Comparison of ENCODE assay signal across 17 cellular contexts in genomic region chr12:130862161-130862560, GRCh38. TPM values are rescaled to one million over a fixed set of nuclear protein-coding genes. Genes with fewer than 3 reads are reported as not detected.
DNase-seq lines count a peak whose midpoint lies in the region; ATAC-seq and TF ChIP-seq lines count a peak whose summit lies in the region.
"Had no signal": no experiment of that assay in that cellular context is flagged by ENCODE, and none has a peak within 500 bp of the region (broad histone marks: within the 10 kb centered on the region; RNA-seq: fewer than 3 reads in every experiment).

No MANE protein-coding gene starts in this region.

- H3K56ac ChIP-seq in H9 (ENCODE audit: insufficient read length, low read depth, low read length) = no peak overlapping the region

- H4K91ac ChIP-seq in H9 (ENCODE audit: insufficient read length, low read depth, low read length) = no peak overlapping the region

- H3K9ac ChIP-seq in H9 (ENCODE audit: extremely low read depth, insufficient read length, low read length) = no peak overlapping the region
- H3K9ac ChIP-seq in endodermal cell (ENCODE audit: extremely low read depth, low read length, poor library complexity, severe bottlenecking) = no peak overlapping the region

- no peaks in the 10 kb centered on the region for H3K23me2 ChIP-seq in H9 (ENCODE audit: insufficient read length, low read depth, low read length, poor library complexity, severe bottlenecking)

- H2AFZ ChIP-seq in H9 (ENCODE audit: low read length) = no peak overlapping the region

- H3K27me3 Mint-ChIP-seq in H9 (ENCODE audit: low read depth) = no peaks in the 10 kb centered on the region; the same call in 1 of the 2 replicates
- no peaks in the 10 kb centered on the region for H3K27me3 Mint-ChIP-seq in endodermal cell (ENCODE audit: insufficient read depth)
- H3K27me3 Mint-ChIP-seq: CD4-positive, alpha-beta T cell had no signal

- H3K9me3 Mint-ChIP-seq in H9 (peaks cover 7 to 17% of the 10 kb centered on the region in 2 experiments), endodermal cell (peaks cover 13% of the 10 kb centered on the region)

- H2BK15ac ChIP-seq in H9 (ENCODE audit: low read depth, low read length) = no peak overlapping the region

- TF ChIP-seq EP300 in sigmoid colon (IDR thresholded peaks at IDR 0.05) = no peak

- H3K27ac ChIP-seq in H9 (ENCODE audit: insufficient read length, low read depth, low read length) (no peak overlapping the region), endodermal cell (ENCODE audit: low read depth, low read length) (no peak overlapping the region), sigmoid colon (no peak overlapping the region), left lung (no peak overlapping the region)
- H3K27ac ChIP-seq: C4-2B had no signal

- H3K36me3 Mint-ChIP-seq in H9 (ENCODE audit: insufficient read depth in 1 of 3, low read depth in 3 of 3) (peaks cover 1 to 14% (median 7%) of the 10 kb centered on the region in 3 experiments; a peak in 6 of 7 replicates), endodermal cell (ENCODE audit: low read depth) (no peaks in the 10 kb centered on the region)
- H3K36me3 Mint-ChIP-seq: IgD-negative memory B cell had no signal

- no CpG with 5 or more reads among the region's 4 CpGs for WGBS in H9 (ENCODE audit: extremely low coverage, insufficient read length, low lambda C conversion rate)
- WGBS in endodermal cell (ENCODE audit: insufficient coverage in 1 of 2, insufficient read length in 1 of 2), 2 experiments = 89 to 100% methylated on average over 2 to 4 of the region's 4 CpGs
- 67 to 87% methylated on average over 4 of the region's 4 CpGs for WGBS in sigmoid colon, 2 donors

- DNase-seq in ELF-1 (ENCODE audit: low read depth, low spot score) = peak; percentile 64
- peak; percentile 73 for DNase-seq in H9
- DNase-seq in endodermal cell = peak; percentile 55
- DNase-seq in sigmoid colon = peak; percentile 41
- no peak for DNase-seq in activated CD4-positive, CD25-positive, alpha-beta regulatory T cell treated with anti-CD3 and anti-CD28 coated beads, Interleukin-2, amount 50 U/mL, for 72 hours
- no peak for DNase-seq in left lung
- no peak for DNase-seq in stimulated activated naive CD4-positive, alpha-beta T cell (lab: John Stamatoyannopoulos, UW)
- DNase-seq: ACHN; CD4-positive, alpha-beta T cell; DMS153; DMS79 treated with DMSO at 0.1 percent for 48 hours; HFFc6; KBM-7 had no signal

- intact Hi-C loops in sigmoid colon (cut with DNase I) (no loop called here), left lung (cut with DNase I) (no loop called here)

- no peak overlapping the region for H4K5ac ChIP-seq in H9 (ENCODE audit: insufficient read length, low read depth, low read length)

- no peak overlapping the region for H3K23ac ChIP-seq in H9 (ENCODE audit: insufficient read length, low read depth, low read length)

- no peak overlapping the region for H2BK20ac ChIP-seq in H9 (ENCODE audit: low read depth, low read length, poor library complexity, severe bottlenecking)

- H3K36me3 ChIP-seq in endodermal cell (ENCODE audit: control insufficient read depth, insufficient read depth, low read length) (no peaks in the 10 kb centered on the region), sigmoid colon (no peaks in the 10 kb centered on the region), left lung (no peaks in the 10 kb centered on the region)

- no peak overlapping the region for H4K8ac ChIP-seq in H9 (replicated peaks; ENCODE audit: insufficient read length, low read depth, low read length)

- no peak overlapping the region for H2BK120ac ChIP-seq in H9 (ENCODE audit: low read depth, low read length, poor library complexity, severe bottlenecking)

- peak overlapping the region in 2 of 3 experiments; percentile 83 to 89; a peak in 5 of 7 replicates for H3K27ac Mint-ChIP-seq in H9
- no peak overlapping the region for H3K27ac Mint-ChIP-seq in endodermal cell
- H3K27ac Mint-ChIP-seq: CD4-positive, alpha-beta T cell; HFFc6; IgD-negative memory B cell had no signal

- no peak for ATAC-seq in left lung
- ATAC-seq: GM12878, HCT116 had no signal

- TF ChIP-seq CTCF in H9 (conservative IDR thresholded peaks at IDR 0.05) (no peak), endodermal cell (conservative IDR thresholded peaks at IDR 0.05) (no peak), sigmoid colon (IDR thresholded peaks at IDR 0.05) (no peak), left lung (IDR thresholded peaks at IDR 0.05) (no peak)

- H3K14ac ChIP-seq in H9 (ENCODE audit: insufficient read depth, low read length) = no peak overlapping the region

- H2BK12ac ChIP-seq in H9 (ENCODE audit: insufficient read length, low read depth, low read length) = no peak overlapping the region

- H3K4me3 ChIP-seq in endodermal cell (ENCODE audit: low read length) (no peak overlapping the region), sigmoid colon (no peak overlapping the region), left lung (no peak overlapping the region)
- H3K4me3 ChIP-seq: GM12878 had no signal

- H2AK5ac ChIP-seq in H9 (ENCODE audit: insufficient read length, low read length) = no peak overlapping the region

- H3K79me1 ChIP-seq in H9 (ENCODE audit: insufficient read depth, low read depth, low read length, poor library complexity, severe bottlenecking) = no peaks in the 10 kb centered on the region

- no peaks in the 10 kb centered on the region for H4K20me1 ChIP-seq in H9 (ENCODE audit: control insufficient read depth, insufficient read depth, insufficient read length)

- H3K18ac ChIP-seq in H9 (ENCODE audit: insufficient read length, low read depth, low read length) = no peak overlapping the region

- H2BK5ac ChIP-seq in H9 (ENCODE audit: insufficient read length, low read length) = no peak overlapping the region

- no peaks in the 10 kb centered on the region for H3K27me3 ChIP-seq in H9 (ENCODE audit: insufficient read depth, low read length)
- no peaks in the 10 kb centered on the region for H3K27me3 ChIP-seq in endodermal cell (ENCODE audit: control insufficient read depth, insufficient read depth, low read length, poor library complexity, severe bottlenecking)
- H3K27me3 ChIP-seq in sigmoid colon = no peaks in the 10 kb centered on the region
- no peaks in the 10 kb centered on the region for H3K27me3 ChIP-seq in left lung

- H3K4me1 Mint-ChIP-seq in H9 = peaks cover 12% of the 10 kb centered on the region in 2 experiments
- H3K4me1 Mint-ChIP-seq in endodermal cell = no peaks in the 10 kb centered on the region
- H3K4me1 Mint-ChIP-seq: IgD-negative memory B cell had no signal

- no peak overlapping the region for H3K4ac ChIP-seq in H9 (ENCODE audit: low read depth, low read length)

- H3K4me1 ChIP-seq in H9 (ENCODE audit: insufficient read depth, low read length) = no peaks in the 10 kb centered on the region
- no peaks in the 10 kb centered on the region for H3K4me1 ChIP-seq in endodermal cell (ENCODE audit: control insufficient read depth, insufficient read depth, low read length)
- H3K4me1 ChIP-seq in sigmoid colon = no peaks in the 10 kb centered on the region
- H3K4me1 ChIP-seq in left lung = no peaks in the 10 kb centered on the region

- H3K9me3 ChIP-seq in H9 (ENCODE audit: control insufficient read depth, low read depth, low read length) (peaks cover 4% of the 10 kb centered on the region), endodermal cell (ENCODE audit: control insufficient read depth, low read length) (peaks cover 14% of the 10 kb centered on the region), sigmoid colon (peaks cover 0 to 1% (median 0%) of the 10 kb centered on the region in 4 donors), left lung (peaks cover 0 to 3% of the 10 kb centered on the region in 2 donors)

- H3K4me3 Mint-ChIP-seq in H9 (no peak overlapping the region), endodermal cell (no peak overlapping the region)
- H3K4me3 Mint-ChIP-seq: CD4-positive, alpha-beta T cell; HFFc6; IgD-negative memory B cell had no signal

- no peak overlapping the region for H3T11ph ChIP-seq in H9 (ENCODE audit: low read length)

- no peak overlapping the region for H3K4me2 ChIP-seq in H9 (ENCODE audit: insufficient read depth, insufficient read length, low read length)

- H3K79me2 ChIP-seq in H9 (ENCODE audit: insufficient read depth, low read length) = no peaks in the 10 kb centered on the region

- TF ChIP-seq POLR2A in sigmoid colon (IDR thresholded peaks at IDR 0.05) = no peak

RNA-seq across cellular contexts. Expression of gene RAN, which starts 9.7 kb away (rescaled TPM):
- 1,968 and 1,971 TPM in 2 replicates for total RNA-seq in H9 (2021)
- total RNA-seq in endodermal cell = 1,000 to 10,000 TPM; 1,323 to 1,383 TPM
- polyA plus RNA-seq in endodermal cell (2013, experiment 1 of 2) = 1,001 TPM
- polyA plus RNA-seq in endodermal cell (2013, experiment 2 of 2) = 946 TPM
- 100 to 1,000 TPM; 160 to 186 (median 180) TPM for total RNA-seq in sigmoid colon
- polyA plus RNA-seq in sigmoid colon = 100 to 1,000 TPM; 258 to 509 (median 321) TPM
- 100 to 1,000 TPM; 431 to 653 TPM for total RNA-seq in left lung

RNA-seq across cellular contexts. Expression of gene STX2, which starts 23.1 kb away (rescaled TPM):
- 16.8 and 19.4 TPM in 2 replicates for total RNA-seq in H9 (2021)
- total RNA-seq in endodermal cell = 10 to 100 TPM; 18.2 to 20.2 TPM
- 32.8 TPM for polyA plus RNA-seq in endodermal cell (2013, experiment 1 of 2)
- 31.3 TPM for polyA plus RNA-seq in endodermal cell (2013, experiment 2 of 2)
- total RNA-seq in sigmoid colon = 10 to 100 TPM; 39.2 to 61.2 (median 44.2) TPM
- 1 to 10 TPM; 2.8 to 5.9 (median 3.6) TPM for polyA plus RNA-seq in sigmoid colon
- total RNA-seq in left lung = 10 to 100 TPM; 18.1 to 24.9 TPM

Comparison
In these comparisons a context has a peak if more than half of its experiments do, and no peak if none do; other contexts are left out.
1. DNase-seq: peak in ELF-1 (single experiment), H9 (single experiment), endodermal cell (single experiment) and sigmoid colon (single experiment); none in activated CD4-positive, CD25-positive, alpha-beta regulatory T cell treated with anti-CD3 and anti-CD28 coated beads, Interleukin-2, amount 50 U/mL, for 72 hours (single experiment), left lung (0 of 2) and stimulated activated naive CD4-positive, alpha-beta T cell (0 of 6).